In genomic region chr3:12442654-12443501, GRCh38 we compare ENCODE assay signal across 1 cellular context.
TF ChIP-seq lines count a peak whose summit lies in the region.

No MANE protein-coding gene starts in this region.

TF ChIP-seq in HepG2, 621 proteins besides CTCF, POLR2A, EP300 and RAD21 (continued from another document):
- TF ChIP-seq ZNF687 (CRISPR knock-in tag; IDR thresholded peaks at IDR 0.05) (peak; percentile 8; the same call in 1 of the 2 replicates), FOSL2 (CRISPR knock-in tag; IDR thresholded peaks at IDR 0.05) (no peak), CSRNP1 (CRISPR knock-in tag; IDR thresholded peaks at IDR 0.05) (no peak), ZNF879 (CRISPR knock-in tag; IDR thresholded peaks at IDR 0.05) (no peak)
